In the genomic region with DNA sequence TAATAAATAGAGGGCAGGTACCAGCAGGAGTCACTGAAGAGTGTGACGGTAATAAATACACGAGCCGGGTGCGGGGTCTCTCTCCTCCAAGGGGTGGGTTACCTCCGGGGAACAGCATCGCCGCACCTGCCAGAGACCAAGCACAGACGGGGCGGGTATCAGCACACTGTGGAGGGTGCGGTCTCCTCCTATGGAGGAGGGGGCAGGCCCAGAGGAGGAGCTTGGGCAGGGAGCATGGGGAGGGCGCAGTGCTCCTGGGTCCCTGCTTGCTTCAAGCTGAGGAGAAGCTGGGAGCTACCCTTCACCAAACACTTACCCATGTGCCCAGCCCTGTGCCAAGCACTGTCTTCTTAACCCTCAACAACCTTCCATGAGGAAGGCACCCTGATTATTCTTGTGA, we compare ENCODE assay signal across 9 cellular contexts. TPM values are rescaled to one million over a fixed set of nuclear protein-coding genes. Genes with fewer than 3 reads are reported as not detected.
DNase-seq lines count a peak whose midpoint lies in the region; ATAC-seq, FAIRE-seq and TF ChIP-seq lines count a peak whose summit lies in the region.
"Had no signal": no experiment of that assay in that cellular context is flagged by ENCODE, and none has a peak within 500 bp of the region (broad histone marks: within the 10 kb centered on the region; RNA-seq: fewer than 3 reads in every experiment).

No MANE protein-coding gene starts in this region.

- peak; percentile 54 for FAIRE-seq in HTR-8/SVneo (lab: Jason Lieb, UNC)

- peak overlapping the region; percentile 70 for H3K4me3 Mint-ChIP-seq in activated CD8-positive, alpha-beta T cell treated with anti-CD3 and anti-CD28 coated beads, Interleukin-2, amount 10 ng/mL, durations not matched to agents 7 days and 5 days
- H3K4me3 Mint-ChIP-seq in activated CD8-positive, alpha-beta T cell treated with anti-CD3 and anti-CD28 coated beads for 36 hours: no peak overlapping the region
- peak overlapping the region; percentile 72 to 81 for H3K4me3 Mint-ChIP-seq in stimulated activated naive B cell treated with anti-CD40 and anti-IgM and Interleukin-4, amounts not matched to agents 10 μg/mL and 1 μg/mL and 100 μg/mL, for 72 hours

- no peak for ATAC-seq in activated CD8-positive, alpha-beta T cell treated with anti-CD3 and anti-CD28 coated beads, Interleukin-2, amount 10 ng/mL, durations not matched to agents 7 days and 5 days
- ATAC-seq in activated CD8-positive, alpha-beta T cell treated with anti-CD3 and anti-CD28 coated beads for 36 hours: no peak
- peak in 1 of 2 donors; percentile 22 for ATAC-seq in stimulated activated naive B cell treated with anti-CD40 and anti-IgM and Interleukin-4, amounts not matched to agents 10 μg/mL and 1 μg/mL and 100 μg/mL, for 72 hours (replicated peaks)

- H3K27me3 ChIP-seq in dorsolateral prefrontal cortex: no peaks in the 10 kb centered on the region

- H3K4me3 ChIP-seq in dorsolateral prefrontal cortex: peak overlapping the region in 1 of 59 donors; percentile 30

- POLR2A ChIA-PET in activated CD8-positive, alpha-beta T cell treated with anti-CD3 and anti-CD28 coated beads, Interleukin-2, amount 10 ng/mL, durations not matched to agents 7 days and 5 days (lab: Charles Lee): interaction anchor here (0.9 kb wide), 1 partner anchor 184 kb away, joined by 3 read pairs; no protein-coding TSS in a partner anchor
- POLR2A ChIA-PET in activated CD8-positive, alpha-beta T cell treated with anti-CD3 and anti-CD28 coated beads for 36 hours (lab: Charles Lee): interaction anchor here (1.5 to 2.1 kb wide), 3 partner anchors 10 to 184 kb away, joined by 4 read pairs; a partner anchor contains a TSS

- H3K27ac Mint-ChIP-seq in activated CD8-positive, alpha-beta T cell treated with anti-CD3 and anti-CD28 coated beads, Interleukin-2, amount 10 ng/mL, durations not matched to agents 7 days and 5 days: peak overlapping the region; percentile 73
- H3K27ac Mint-ChIP-seq in activated CD8-positive, alpha-beta T cell treated with anti-CD3 and anti-CD28 coated beads for 36 hours: no peak overlapping the region
- H3K27ac Mint-ChIP-seq in stimulated activated naive B cell treated with anti-CD40 and anti-IgM and Interleukin-4, amounts not matched to agents 10 μg/mL and 1 μg/mL and 100 μg/mL, for 72 hours: peak overlapping the region; percentile 87

- peak overlapping the region in 55 of 59 donors; percentile 34 to 96 (median 89) for H3K27ac ChIP-seq in dorsolateral prefrontal cortex

- no peaks in the 10 kb centered on the region for H3K9me3 Mint-ChIP-seq in activated CD8-positive, alpha-beta T cell treated with anti-CD3 and anti-CD28 coated beads, Interleukin-2, amount 10 ng/mL, durations not matched to agents 7 days and 5 days (ENCODE audit: insufficient read depth)
- H3K9me3 Mint-ChIP-seq in activated CD8-positive, alpha-beta T cell treated with anti-CD3 and anti-CD28 coated beads for 36 hours: no peaks in the 10 kb centered on the region
- H3K9me3 Mint-ChIP-seq in stimulated activated naive B cell treated with anti-CD40 and anti-IgM and Interleukin-4, amounts not matched to agents 10 μg/mL and 1 μg/mL and 100 μg/mL, for 72 hours: no peaks in the 10 kb centered on the region

- TF ChIP-seq CTCF in activated CD8-positive, alpha-beta T cell treated with anti-CD3 and anti-CD28 coated beads for 36 hours (IDR thresholded peaks at IDR 0.05): no peak
- no peak for TF ChIP-seq CTCF in dorsolateral prefrontal cortex (IDR thresholded peaks at IDR 0.05 in 54 of 56, conservative IDR thresholded peaks at IDR 0.05 in 2 of 56; ENCODE audit: low read depth in 1 of 56, partially characterized antibody in 56 of 56)

- intact Hi-C loops in activated CD8-positive, alpha-beta T cell treated with anti-CD3 and anti-CD28 coated beads for 36 hours (cut with micrococcal nuclease): no loop called here
- intact Hi-C loops in dorsolateral prefrontal cortex (cut with DNase I): loop anchor here in 1 of 2 donors (5.0 kb wide), 1 partner anchor 60 kb away; a partner anchor contains a TSS

- H3K4me1 Mint-ChIP-seq in activated CD8-positive, alpha-beta T cell treated with anti-CD3 and anti-CD28 coated beads, Interleukin-2, amount 10 ng/mL, durations not matched to agents 7 days and 5 days (ENCODE audit: low read depth): peaks cover 47% of the 10 kb centered on the region
- peaks cover 22% of the 10 kb centered on the region for H3K4me1 Mint-ChIP-seq in activated CD8-positive, alpha-beta T cell treated with anti-CD3 and anti-CD28 coated beads for 36 hours (ENCODE audit: low read depth)
- H3K4me1 Mint-ChIP-seq in stimulated activated naive B cell treated with anti-CD40 and anti-IgM and Interleukin-4, amounts not matched to agents 10 μg/mL and 1 μg/mL and 100 μg/mL, for 72 hours: peaks cover 48 to 59% of the 10 kb centered on the region in 2 donors

- H3K36me3 Mint-ChIP-seq in activated CD8-positive, alpha-beta T cell treated with anti-CD3 and anti-CD28 coated beads, Interleukin-2, amount 10 ng/mL, durations not matched to agents 7 days and 5 days (ENCODE audit: low read depth): no peaks in the 10 kb centered on the region
- no peaks in the 10 kb centered on the region for H3K36me3 Mint-ChIP-seq in activated CD8-positive, alpha-beta T cell treated with anti-CD3 and anti-CD28 coated beads for 36 hours (ENCODE audit: low read depth)
- H3K36me3 Mint-ChIP-seq in stimulated activated naive B cell treated with anti-CD40 and anti-IgM and Interleukin-4, amounts not matched to agents 10 μg/mL and 1 μg/mL and 100 μg/mL, for 72 hours: peaks cover 0 to 2% of the 10 kb centered on the region in 2 donors

- no peaks in the 10 kb centered on the region for H3K27me3 Mint-ChIP-seq in activated CD8-positive, alpha-beta T cell treated with anti-CD3 and anti-CD28 coated beads, Interleukin-2, amount 10 ng/mL, durations not matched to agents 7 days and 5 days (ENCODE audit: low read depth)
- no peaks in the 10 kb centered on the region for H3K27me3 Mint-ChIP-seq in activated CD8-positive, alpha-beta T cell treated with anti-CD3 and anti-CD28 coated beads for 36 hours
- peaks cover 0 to 6% of the 10 kb centered on the region in 2 donors for H3K27me3 Mint-ChIP-seq in stimulated activated naive B cell treated with anti-CD40 and anti-IgM and Interleukin-4, amounts not matched to agents 10 μg/mL and 1 μg/mL and 100 μg/mL, for 72 hours

- no peak for DNase-seq in activated CD8-positive, alpha-beta T cell treated with anti-CD3 and anti-CD28 coated beads, Interleukin-2, amount 10 ng/mL, durations not matched to agents 7 days and 5 days
- no peak for DNase-seq in activated CD8-positive, alpha-beta T cell treated with anti-CD3 and anti-CD28 coated beads for 36 hours
- DNase-seq in HTR-8/SVneo (ENCODE audit: insufficient read length, low spot score) (no peak), dorsolateral prefrontal cortex (no peak), SIG-M5 (lab: John Stamatoyannopoulos, UW) (no peak), NCI-H1048 (lab: John Stamatoyannopoulos, UW) (no peak), cerebellar nuclear complex (lab: John Stamatoyannopoulos, UW) (no peak)
- DNase-seq in stimulated activated naive B cell treated with anti-CD40 and anti-IgM and Interleukin-4, amounts not matched to agents 10 μg/mL and 1 μg/mL and 100 μg/mL, for 72 hours: no peak
- DNase-seq: ACHN had no signal

- CTCF ChIA-PET in activated CD8-positive, alpha-beta T cell treated with anti-CD3 and anti-CD28 coated beads, Interleukin-2, amount 10 ng/mL, durations not matched to agents 7 days and 5 days (lab: Charles Lee): interaction anchor here (0.5 to 5.8 kb wide), 4 partner anchors 82 to 262 kb away, joined by 3 to 23 read pairs (median 11); a partner anchor contains a TSS
- CTCF ChIA-PET in activated CD8-positive, alpha-beta T cell treated with anti-CD3 and anti-CD28 coated beads for 36 hours (lab: Charles Lee): interaction anchor here (0.7 to 2.4 kb wide), 9 partner anchors 37 to 146 kb away, joined by 3 to 10 read pairs (median 3); no protein-coding TSS in a partner anchor

RNA-seq across cellular contexts. Expression of a gene that starts 12.8 kb away (rescaled TPM):
- under 1 TPM in 1 of 2 experiments, not detected in 1; 0.21 TPM for total RNA-seq in activated CD8-positive, alpha-beta T cell treated with anti-CD3 and anti-CD28 coated beads, Interleukin-2, amount 10 ng/mL, durations not matched to agents 7 days and 5 days
- total RNA-seq in activated CD8-positive, alpha-beta T cell treated with anti-CD3 and anti-CD28 coated beads for 36 hours: under 1 TPM; 0.27 to 0.45 TPM
- 10 to 100 TPM in 1 of 120 experiments, 1 to 10 TPM in 119; 1.3 to 14.5 (median 3.0) TPM for total RNA-seq in dorsolateral prefrontal cortex

RNA-seq across cellular contexts. Expression of a gene that starts 19.5 kb away (rescaled TPM):
- 1 to 10 TPM; 4.3 to 5.2 TPM for total RNA-seq in activated CD8-positive, alpha-beta T cell treated with anti-CD3 and anti-CD28 coated beads, Interleukin-2, amount 10 ng/mL, durations not matched to agents 7 days and 5 days
- 1 to 10 TPM; 4.1 to 5.1 TPM for total RNA-seq in activated CD8-positive, alpha-beta T cell treated with anti-CD3 and anti-CD28 coated beads for 36 hours
- 10 to 100 TPM; 35.6 to 99.8 (median 63.6) TPM for total RNA-seq in dorsolateral prefrontal cortex

Comparison
In these comparisons a context has a peak if more than half of its experiments do, and no peak if none do; other contexts are left out.
1. RNA of a gene that starts 19.5 kb away (total RNA-seq): 35.6 to 99.8 TPM in dorsolateral prefrontal cortex; 4.3 to 5.2 TPM in activated CD8-positive, alpha-beta T cell treated with anti-CD3 and anti-CD28 coated beads, Interleukin-2, amount 10 ng/mL, durations not matched to agents 7 days and 5 days and 4.1 to 5.1 TPM in activated CD8-positive, alpha-beta T cell treated with anti-CD3 and anti-CD28 coated beads for 36 hours; every median in the first group is over 4 times any median in the second.